Comparison of ENCODE assay signal across 19 cellular contexts in the genomic region with DNA sequence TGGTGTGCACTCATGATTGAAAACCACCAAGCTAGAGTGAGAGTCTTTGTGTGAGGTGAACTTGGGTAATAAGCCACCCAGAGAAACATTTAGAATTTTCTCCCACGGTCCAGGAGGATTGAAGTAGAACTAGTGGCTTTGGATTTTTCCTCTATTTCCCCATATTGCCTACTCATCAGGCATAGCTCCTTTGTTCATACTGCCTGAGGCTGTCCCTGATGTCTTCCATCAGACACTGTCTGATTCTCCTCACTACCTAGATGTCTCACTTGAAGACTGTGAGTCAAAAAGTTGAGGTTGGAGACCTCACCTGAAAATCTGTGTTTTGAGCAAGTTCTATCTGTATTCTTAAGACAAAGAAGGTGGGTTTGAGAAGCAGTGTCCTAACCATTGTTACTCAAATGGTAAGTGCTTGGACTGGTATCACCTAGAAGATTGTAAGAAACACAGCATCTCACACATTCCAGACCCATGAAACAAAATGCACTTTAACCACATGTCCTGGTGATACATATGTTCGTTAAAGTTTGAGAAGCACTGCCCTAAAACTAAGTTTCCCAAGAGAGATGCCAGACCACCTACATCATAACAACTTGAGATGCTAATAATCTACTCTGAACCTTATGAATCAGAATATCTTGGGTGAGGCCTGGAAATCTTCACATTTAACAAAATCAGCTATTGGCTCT.
A peak's percentile ranks its signal among the peaks of the same experiment; 100 is the strongest.
DNase-seq lines count a peak whose midpoint lies in the region; ATAC-seq, FAIRE-seq and TF ChIP-seq lines count a peak whose summit lies in the region.
"Had no signal": no experiment of that assay in that cellular context is flagged by ENCODE, and none has a peak within 500 bp of the region (broad histone marks: within the 10 kb centered on the region; RNA-seq: fewer than 3 reads in every experiment).

No MANE protein-coding gene starts in this region.

- in situ Hi-C loops in GM12878 (cut with MboI) = no loop called here

- no peak overlapping the region for H3K27ac Mint-ChIP-seq in activated CD4-positive, alpha-beta memory T cell treated with anti-CD3 and anti-CD28 coated beads for 36 hours
- no peak overlapping the region for H3K27ac Mint-ChIP-seq in GM23338
- H3K27ac Mint-ChIP-seq: activated T-helper 17 cell treated with anti-CD3 and anti-CD28 coated beads, Interleukin-2, amount 50 U/mL, for 72 hours; dendritic cell treated with granulocyte-macrophage colony-stimulating factor and Interleukin-4, amounts not matched to agents 40 ng/mL and 50 ng/mL, for 4 days; naive B cell had no signal

- no peak for TF ChIP-seq POLR2A in GM12878 (IDR thresholded peaks at IDR 0.05; ENCODE audit: low read depth, low read length)

- no peaks in the 10 kb centered on the region for H3F3A ChIP-seq in GM23338 (replicated peaks; ENCODE audit: low read depth)

- peak; percentile 32 for ATAC-seq in HG03432 (IDR thresholded peaks at IDR 0.05; ENCODE audit: unreplicated experiment)
- ATAC-seq in GM12878 = peak; percentile 27; the same call in 2 of the 3 replicates
- no peak for ATAC-seq in Right ventricle myocardium superior (ENCODE audit: poor library complexity)
- no peak for ATAC-seq in GM23338
- ATAC-seq: activated T-helper 17 cell treated with anti-CD3 and anti-CD28 coated beads, Interleukin-2, amount 50 U/mL, for 72 hours had no signal

- CTCF ChIA-PET in GM12878 (lab: Yijun Ruan, JAX) = no interaction called here
- CTCF ChIA-PET in activated CD4-positive, alpha-beta memory T cell treated with anti-CD3 and anti-CD28 coated beads for 36 hours (lab: Charles Lee) = no interaction called here

- H4K20me1 ChIP-seq in GM12878 (ENCODE audit: control insufficient read depth, insufficient read depth) (no peaks in the 10 kb centered on the region), GM23338 (replicated peaks; ENCODE audit: insufficient read depth) (no peaks in the 10 kb centered on the region)
- H4K20me1 ChIP-seq: BLaER1 had no signal

- POLR2A ChIA-PET in GM12878 (lab: Charles Lee) = interaction anchor here (0.5 kb wide), 1 partner anchor 12 kb away, joined by 8 read pairs; no protein-coding TSS in a partner anchor
- POLR2A ChIA-PET in activated CD4-positive, alpha-beta memory T cell treated with anti-CD3 and anti-CD28 coated beads for 36 hours (lab: Charles Lee) = no interaction called here

- H3K36me3 ChIP-seq in GM12878 (ENCODE audit: control insufficient read depth in 2 of 2, insufficient read depth in 2 of 2, low read length in 1 of 2) (no peaks in the 10 kb centered on the region), kidney (ENCODE audit: control insufficient read depth in 1 of 2, insufficient read depth in 2 of 2, low read length in 2 of 2) (no peaks in the 10 kb centered on the region), GM23338 (ENCODE audit: insufficient read depth) (no peaks in the 10 kb centered on the region; the same call in 1 of the 2 replicates)
- H3K36me3 ChIP-seq: BLaER1, stomach, vagina had no signal

- no peaks in the 10 kb centered on the region for H3K4me1 ChIP-seq in GM12878 (ENCODE audit: control insufficient read depth, insufficient read depth, low read length)
- H3K4me1 ChIP-seq in kidney (ENCODE audit: control insufficient read depth in 1 of 2, insufficient read depth in 1 of 2, low read depth in 1 of 2, low read length in 2 of 2) = no peaks in the 10 kb centered on the region
- no peaks in the 10 kb centered on the region for H3K4me1 ChIP-seq in GM23338 (ENCODE audit: insufficient read depth)
- H3K4me1 ChIP-seq: BLaER1, stomach, vagina had no signal

- H3K27ac ChIP-seq in GM12878 (ENCODE audit: control insufficient read depth, insufficient read depth) (no peak overlapping the region), kidney (ENCODE audit: low read depth in 2 of 2, low read length in 2 of 2) (no peak overlapping the region), GM23338 (ENCODE audit: low read depth) (no peak overlapping the region)
- H3K27ac ChIP-seq: BLaER1, stomach, vagina, VCaP had no signal

- H3K27me3 Mint-ChIP-seq in activated CD4-positive, alpha-beta memory T cell treated with anti-CD3 and anti-CD28 coated beads for 36 hours = no peaks in the 10 kb centered on the region
- H3K27me3 Mint-ChIP-seq in GM23338 (ENCODE audit: insufficient read depth, low read depth, poor library complexity) = no peaks in the 10 kb centered on the region
- H3K27me3 Mint-ChIP-seq: activated T-helper 17 cell treated with anti-CD3 and anti-CD28 coated beads, Interleukin-2, amount 50 U/mL, for 72 hours; dendritic cell treated with granulocyte-macrophage colony-stimulating factor and Interleukin-4, amounts not matched to agents 40 ng/mL and 50 ng/mL, for 4 days; naive B cell had no signal

- 33% methylated on average over 2 of the region's 2 CpGs for WGBS in GM12878 (ENCODE audit: insufficient coverage, insufficient replicate concordance, low lambda C conversion rate, missing lambda C conversion rate)

- no peaks in the 10 kb centered on the region for H3K9me3 ChIP-seq in GM12878 (replicated peaks; ENCODE audit: control insufficient read depth, insufficient read depth, low read length)
- no peaks in the 10 kb centered on the region for H3K9me3 ChIP-seq in kidney (ENCODE audit: control insufficient read depth in 1 of 2, low read length in 2 of 2)
- H3K9me3 ChIP-seq: BLaER1, stomach, vagina had no signal

- no peak overlapping the region for H3K4me3 ChIP-seq in GM12878
- H3K4me3 ChIP-seq in kidney (ENCODE audit: low read length in 2 of 2) = no peak overlapping the region
- no peak overlapping the region for H3K4me3 ChIP-seq in GM23338
- H3K4me3 ChIP-seq: BLaER1, stomach, vagina had no signal

- FAIRE-seq in GM12878 (lab: Jason Lieb, UNC) (no peak), kidney (lab: Jason Lieb, UNC) (no peak)

- H3K4me2 ChIP-seq in GM12878 (ENCODE audit: control insufficient read depth, insufficient read depth) (no peak overlapping the region), GM23338 (no peak overlapping the region)
- H3K4me2 ChIP-seq: BLaER1 had no signal

- H2AFZ ChIP-seq in GM12878 (ENCODE audit: control insufficient read depth, low read depth, low read length) (no peak overlapping the region), GM23338 (no peak overlapping the region)

- no peaks in the 10 kb centered on the region for H3K79me2 ChIP-seq in GM12878 (ENCODE audit: control insufficient read depth, insufficient read depth, low read length)
- no peaks in the 10 kb centered on the region for H3K79me2 ChIP-seq in GM23338 (replicated peaks; ENCODE audit: insufficient read depth)

- intact Hi-C loops in GM12878 (cut with micrococcal nuclease; ENCODE audit: unreplicated experiment) (no loop called here), Right ventricle myocardium superior (cut with DNase I) (no loop called here), kidney (cut with DNase I) (no loop called here)
- intact Hi-C loops in activated CD4-positive, alpha-beta memory T cell treated with anti-CD3 and anti-CD28 coated beads for 36 hours (cut with micrococcal nuclease) = no loop called here

- no peaks in the 10 kb centered on the region for H3K36me3 Mint-ChIP-seq in activated CD4-positive, alpha-beta memory T cell treated with anti-CD3 and anti-CD28 coated beads for 36 hours
- no peaks in the 10 kb centered on the region for H3K36me3 Mint-ChIP-seq in GM23338 (ENCODE audit: low read depth)
- H3K36me3 Mint-ChIP-seq: naive B cell had no signal

- H3K9ac ChIP-seq in GM12878 (ENCODE audit: control insufficient read depth, insufficient read depth, low read length) (no peak overlapping the region), kidney (ENCODE audit: low read length in 2 of 2) (no peak overlapping the region)
- H3K9ac ChIP-seq: BLaER1 had no signal

- DNase-seq in AG08396 (ENCODE audit: low spot score) (peak; percentile 14), GM12878 (ENCODE audit: low read depth, low spot score) (no peak), iris pigment epithelial cell (ENCODE audit: low read depth) (peak; percentile 97), Right ventricle myocardium superior (no peak), kidney (no peak), GM23338 (ENCODE audit: low spot score) (no peak)
- no peak for DNase-seq in activated CD4-positive, alpha-beta memory T cell treated with anti-CD3 and anti-CD28 coated beads for 36 hours
- DNase-seq: activated CD8-positive, alpha-beta memory T cell treated with anti-CD3 and anti-CD28 coated beads for 24 hours; DMS 273 treated with DMSO at 0.1 percent for 48 hours; naive B cell; NCI-H2029; NCI-H774; stomach had no signal

- TF ChIP-seq CTCF in GM12878 (IDR thresholded peaks at IDR 0.05 in 2 of 3, conservative IDR thresholded peaks at IDR 0.05 in 1 of 3; ENCODE audit: control insufficient read depth in 2 of 3, extremely low read depth in 1 of 3, insufficient read depth in 1 of 3, low read depth in 3 of 3, low read length in 3 of 3) = no peak
- TF ChIP-seq CTCF in kidney (IDR thresholded peaks at IDR 0.05; ENCODE audit: borderline replicate concordance, extremely low read depth, insufficient read depth) = no peak
- TF ChIP-seq CTCF in GM23338 (conservative IDR thresholded peaks at IDR 0.05; ENCODE audit: low read depth in 2 of 2) = no peak

- no TSS peak for BruUV-seq in GM12878 (replicated peaks; lab: Mats Ljungman, UMichigan)

- TF ChIP-seq EP300 in GM12878 (IDR thresholded peaks at IDR 0.05; ENCODE audit: borderline replicate concordance in 1 of 2, control insufficient read depth in 1 of 2, low read depth in 2 of 2, low read length in 2 of 2) = no peak

- H3K27me3 ChIP-seq in GM12878 (replicated peaks in 1 of 2; ENCODE audit: control insufficient read depth in 2 of 2, insufficient read depth in 2 of 2, low read length in 1 of 2) = no peaks in the 10 kb centered on the region
- H3K27me3 ChIP-seq in GM23338 (ENCODE audit: insufficient read depth) = no peaks in the 10 kb centered on the region
- H3K27me3 ChIP-seq: BLaER1, stomach, vagina had no signal

- no peaks in the 10 kb centered on the region for H3K9me3 Mint-ChIP-seq in activated CD4-positive, alpha-beta memory T cell treated with anti-CD3 and anti-CD28 coated beads for 36 hours
- H3K9me3 Mint-ChIP-seq in GM23338 = no peaks in the 10 kb centered on the region
- H3K9me3 Mint-ChIP-seq: activated T-helper 17 cell treated with anti-CD3 and anti-CD28 coated beads, Interleukin-2, amount 50 U/mL, for 72 hours; dendritic cell treated with granulocyte-macrophage colony-stimulating factor and Interleukin-4, amounts not matched to agents 40 ng/mL and 50 ng/mL, for 4 days had no signal

- SMC1A ChIA-PET in GM12878 (lab: Charles Lee; ENCODE audit: uncharacterized antibody, unreplicated experiment) = no interaction called here

- H3K4me3 Mint-ChIP-seq in activated CD4-positive, alpha-beta memory T cell treated with anti-CD3 and anti-CD28 coated beads for 36 hours = no peak overlapping the region
- H3K4me3 Mint-ChIP-seq in GM23338 = no peak overlapping the region
- H3K4me3 Mint-ChIP-seq: activated T-helper 17 cell treated with anti-CD3 and anti-CD28 coated beads, Interleukin-2, amount 50 U/mL, for 72 hours; dendritic cell treated with granulocyte-macrophage colony-stimulating factor and Interleukin-4, amounts not matched to agents 40 ng/mL and 50 ng/mL, for 4 days; naive B cell had no signal

- TF ChIP-seq RAD21 in GM12878 (IDR thresholded peaks at IDR 0.05; ENCODE audit: insufficient read depth, low read depth, low read length) = no peak

- H3K4me1 Mint-ChIP-seq in activated CD4-positive, alpha-beta memory T cell treated with anti-CD3 and anti-CD28 coated beads for 36 hours (ENCODE audit: low read depth) = no peaks in the 10 kb centered on the region
- no peaks in the 10 kb centered on the region for H3K4me1 Mint-ChIP-seq in GM23338
- H3K4me1 Mint-ChIP-seq: activated T-helper 17 cell treated with anti-CD3 and anti-CD28 coated beads, Interleukin-2, amount 50 U/mL, for 72 hours; naive B cell had no signal

- RAD21 ChIA-PET in GM12878 (lab: Charles Lee; ENCODE audit: unreplicated experiment) = interaction anchor here (0.8 kb wide), 1 partner anchor 43 kb away, joined by 3 read pairs; no protein-coding TSS in a partner anchor

- peaks cover 24% of the 10 kb centered on the region; the same call in 1 of the 2 replicates for H3K9me2 ChIP-seq in GM23338 (ENCODE audit: insufficient read depth)

Comparison
In these comparisons a context has a peak if more than half of its experiments do, and no peak if none do; other contexts are left out.
1. DNase-seq: peak in AG08396 (single experiment) and iris pigment epithelial cell (single experiment); none in GM12878 (single experiment), Right ventricle myocardium superior (single experiment), activated CD4-positive, alpha-beta memory T cell treated with anti-CD3 and anti-CD28 coated beads for 36 hours (single experiment), kidney (single experiment) and GM23338 (single experiment).
2. ATAC-seq: peak in HG03432 (single experiment) and GM12878 (single experiment); none in Right ventricle myocardium superior (single experiment) and GM23338 (single experiment).